ENCODE assay signal across 10 cellular contexts in genomic region chr9:76414656-76415055, GRCh38. TPM values are rescaled to one million over a fixed set of nuclear protein-coding genes. Genes with fewer than 3 reads are reported as not detected.
DNase-seq lines count a peak whose midpoint lies in the region; ATAC-seq and TF ChIP-seq lines count a peak whose summit lies in the region.
"Had no signal": no experiment of that assay in that cellular context is flagged by ENCODE, and none has a peak within 500 bp of the region (broad histone marks: within the 10 kb centered on the region; RNA-seq: fewer than 3 reads in every experiment).

No MANE protein-coding gene starts in this region.

- peaks cover 3 to 4% of the 10 kb centered on the region in 2 donors for H3K9me3 Mint-ChIP-seq in natural killer cell

- intact Hi-C loops in natural killer cell (cut with micrococcal nuclease) = no loop called here

- no peak overlapping the region for H3K4me3 ChIP-seq in NB4 (ENCODE audit: low read depth, low read length)

- TF ChIP-seq CTCF in NB4 (IDR thresholded peaks at IDR 0.05; ENCODE audit: low read depth, low read length) = no peak
- TF ChIP-seq CTCF in natural killer cell (IDR thresholded peaks at IDR 0.05) = no peak

- H3K27ac Mint-ChIP-seq in natural killer cell = no peak overlapping the region
- H3K27ac Mint-ChIP-seq: T-helper 1 cell treated with Interleukin-12 subunit alpha and Interleukin-12 subunit beta and Interleukin-4 antibody, amounts not matched to agents 30 μg/mL and 1 μg/mL, for 36 hours had no signal

- H3K4me1 Mint-ChIP-seq in natural killer cell = peaks cover 8 to 15% of the 10 kb centered on the region in 2 donors

- DNase-seq in NB4 (ENCODE audit: low read depth) (peak; percentile 46), natural killer cell (no peak), NCI-H1694 treated with DMSO at 0.1 percent for 48 hours (lab: John Stamatoyannopoulos, UW) (no peak), NCI-H2227 treated with DMSO at 0.1 percent for 48 hours (lab: John Stamatoyannopoulos, UW) (no peak), erythroblast (lab: John Stamatoyannopoulos, UW) (no peak), NCI-H2107 (lab: John Stamatoyannopoulos, UW) (no peak)
- DNase-seq: activated naive CD4-positive, alpha-beta T cell treated with anti-CD3 and anti-CD28 coated beads, Interleukin-2, amount 50 U/mL, for 16 hours had no signal

- peaks cover 3 to 14% of the 10 kb centered on the region in 2 donors for H3K27me3 Mint-ChIP-seq in natural killer cell (ENCODE audit: low read depth in 2 of 2)

- peaks cover 10% of the 10 kb centered on the region for H3K36me3 Mint-ChIP-seq in natural killer cell

- TF ChIP-seq POLR2A in NB4 (IDR thresholded peaks at IDR 0.05; ENCODE audit: extremely low read depth, insufficient read length) = no peak
- no peak for TF ChIP-seq POLR2A in erythroblast (IDR thresholded peaks at IDR 0.05; ENCODE audit: low read length)

- no peak overlapping the region for H3K4me3 Mint-ChIP-seq in natural killer cell
- H3K4me3 Mint-ChIP-seq: T-helper 1 cell treated with Interleukin-12 subunit alpha and Interleukin-12 subunit beta and Interleukin-4 antibody, amounts not matched to agents 30 μg/mL and 1 μg/mL, for 36 hours had no signal

- ATAC-seq in GM18907 (IDR thresholded peaks at IDR 0.05; ENCODE audit: unreplicated experiment) (peak; percentile 93), HG02623 (IDR thresholded peaks at IDR 0.05; ENCODE audit: unreplicated experiment) (peak; percentile 65), natural killer cell (peak; percentile 52 to 63 (median 59))

RNA-seq across cellular contexts. Expression of gene RFK, which starts 20.4 kb away (rescaled TPM):
- 10 to 100 TPM in 1 of 3 donors, 1 to 10 TPM in 2; 8.7 to 11.5 (median 9.2) TPM for total RNA-seq in natural killer cell

RNA-seq across cellular contexts. Expression of gene GCNT1, which starts 44.3 kb away (rescaled TPM):
- 10 to 100 TPM in 2 of 3 donors, 1 to 10 TPM in 1; 8.6 to 23.7 (median 18.5) TPM for total RNA-seq in natural killer cell
